In the genomic region with DNA sequence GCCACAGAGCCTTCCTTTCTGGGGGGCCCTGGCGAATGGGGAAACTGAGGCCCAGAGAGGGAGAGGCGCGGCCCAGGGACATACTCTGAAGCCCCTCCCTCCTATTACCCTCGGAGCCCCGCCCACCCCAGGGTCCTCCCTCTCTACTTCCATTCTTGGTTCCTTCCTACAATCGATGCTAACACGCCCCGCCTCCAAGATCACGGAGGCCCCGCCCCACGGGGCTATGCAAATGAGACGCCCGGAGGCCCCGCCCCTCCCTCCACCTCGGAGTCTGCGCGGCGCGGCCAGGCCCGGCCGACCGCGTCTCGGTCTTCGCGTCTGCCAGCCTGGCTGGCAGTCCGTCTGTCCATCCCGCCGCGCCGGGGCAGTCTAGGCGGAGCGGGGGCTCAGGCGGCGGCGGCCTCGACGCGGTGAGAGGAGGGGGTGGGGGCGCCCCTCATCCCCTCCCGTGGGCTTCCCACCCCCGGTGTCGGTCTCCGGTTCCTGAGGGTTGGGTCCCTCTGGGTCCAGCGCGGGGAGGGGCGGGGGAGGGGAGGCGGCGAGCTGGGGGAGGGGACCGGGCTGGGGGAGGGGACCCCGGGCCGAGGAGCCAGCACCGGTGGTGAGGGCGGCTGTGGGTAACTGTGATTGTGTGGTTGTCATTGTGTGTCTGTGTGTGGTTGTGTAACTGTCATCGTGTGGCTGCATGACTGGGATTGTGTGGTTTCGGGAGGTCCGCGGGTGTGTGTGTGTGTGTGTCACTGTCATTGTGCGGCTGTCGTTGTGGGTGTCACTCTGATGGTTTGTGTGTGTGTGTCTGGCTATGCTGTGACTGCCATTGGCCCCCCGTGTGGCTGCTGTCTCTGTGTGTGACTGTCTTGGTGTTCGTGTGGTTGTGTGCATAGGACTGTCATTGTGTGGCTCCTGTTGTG, we compare ENCODE assay signal across 7 cellular contexts. TPM values are rescaled to one million over a fixed set of nuclear protein-coding genes. Genes with fewer than 3 reads are reported as not detected.
A peak's percentile ranks its signal among the peaks of the same experiment; 100 is the strongest.
DNase-seq lines count a peak whose midpoint lies in the region; ATAC-seq and TF ChIP-seq lines count a peak whose summit lies in the region.

A gene with protein sequence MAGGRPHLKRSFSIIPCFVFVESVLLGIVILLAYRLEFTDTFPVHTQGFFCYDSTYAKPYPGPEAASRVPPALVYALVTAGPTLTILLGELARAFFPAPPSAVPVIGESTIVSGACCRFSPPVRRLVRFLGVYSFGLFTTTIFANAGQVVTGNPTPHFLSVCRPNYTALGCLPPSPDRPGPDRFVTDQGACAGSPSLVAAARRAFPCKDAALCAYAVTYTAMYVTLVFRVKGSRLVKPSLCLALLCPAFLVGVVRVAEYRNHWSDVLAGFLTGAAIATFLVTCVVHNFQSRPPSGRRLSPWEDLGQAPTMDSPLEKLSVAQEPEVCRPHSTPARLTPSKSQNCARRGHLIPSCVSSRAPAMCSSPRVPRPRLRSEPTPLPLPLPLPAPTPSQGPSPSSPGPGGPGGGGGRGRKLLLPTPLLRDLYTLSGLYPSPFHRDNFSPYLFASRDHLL (plus strand): TSS at position 273 of the 914 bp plus-strand sequence. CDS start 2,242 bp downstream, outside the sequence.

- TF ChIP-seq CTCF in right atrium auricular region (IDR thresholded peaks at IDR 0.05) (no peak), psoas muscle (IDR thresholded peaks at IDR 0.05) (no peak), upper lobe of right lung (IDR thresholded peaks at IDR 0.05) (no peak)

- H3K4me3 ChIP-seq in right atrium auricular region = peak within 1 kb of the TSS; percentile 74 to 76
- peak within 1 kb of the TSS; percentile 64 for H3K4me3 ChIP-seq in psoas muscle
- H3K4me3 ChIP-seq in upper lobe of right lung = peak within 1 kb of the TSS; percentile 64

- H3K4me1 ChIP-seq in right atrium auricular region (peaks cover 0 to 16% of the 10 kb centered on the region in 2 donors), psoas muscle (peaks cover 5% of the 10 kb centered on the region), upper lobe of right lung (no peaks in the 10 kb centered on the region)

- intact Hi-C loops in psoas muscle (cut with DNase I) (no loop called here), upper lobe of right lung (cut with DNase I) (no loop called here)

- H3K27ac ChIP-seq in right atrium auricular region (peak within 1 kb of the TSS; percentile 67 to 82), psoas muscle (peak within 1 kb of the TSS; percentile 42), upper lobe of right lung (peak within 1 kb of the TSS; percentile 2)

- no peaks in the 10 kb centered on the region for H3K9me3 ChIP-seq in right atrium auricular region
- H3K9me3 ChIP-seq in psoas muscle = no peaks in the 10 kb centered on the region
- no peaks in the 10 kb centered on the region for H3K9me3 ChIP-seq in upper lobe of right lung

- ATAC-seq in GM18867 (IDR thresholded peaks at IDR 0.05; ENCODE audit: unreplicated experiment) (peak; percentile 56), psoas muscle (peak; percentile 93 to 99 (median 98)), upper lobe of right lung (peak; percentile 96)

- peak; percentile 96 for DNase-seq in NCI-H146 (lab: John Stamatoyannopoulos, UW)
- peak; percentile 77 for DNase-seq in T-helper 9 cell
- DNase-seq in anterior cingulate cortex (lab: John Stamatoyannopoulos, UW) = peak; percentile 18 to 95 (median 84)
- peak; percentile 96 for DNase-seq in right atrium auricular region (ENCODE audit: low spot score)
- DNase-seq in psoas muscle = peak; percentile 96
- peak; percentile 96 for DNase-seq in upper lobe of right lung

- H3K27me3 ChIP-seq in right atrium auricular region (no peaks in the 10 kb centered on the region), psoas muscle (ENCODE audit: insufficient read depth in 3 of 3, low read length in 2 of 3) (no peaks in the 10 kb centered on the region), upper lobe of right lung (no peaks in the 10 kb centered on the region)

- H3K36me3 ChIP-seq in right atrium auricular region (no peaks in the 10 kb centered on the region), psoas muscle (ENCODE audit: insufficient read depth in 1 of 2, low read depth in 1 of 2) (peaks cover 0 to 26% of the 10 kb centered on the region in 2 donors), upper lobe of right lung (no peaks in the 10 kb centered on the region)

- WGBS in psoas muscle, 3 donors = 3 to 13% (median 4%) methylated on average over 35 to 60 of the region's 62 CpGs

RNA-seq across cellular contexts. Expression of the gene that starts here (rescaled TPM):
- total RNA-seq in right atrium auricular region (10 to 100 TPM; 26.2 to 30.5 TPM), psoas muscle (10 to 100 TPM; 14.1 to 33.6 (median 21.5) TPM), upper lobe of right lung (26.5 TPM)
- 10 to 100 TPM in 2 of 3 donors, 1 to 10 TPM in 1; 4.3 to 30.9 (median 20.8) TPM for polyA plus RNA-seq in psoas muscle

Comparison
In these comparisons a context has a peak if more than half of its experiments do, and no peak if none do; other contexts are left out.
1. Peak in every context shown above with its lines: DNase-seq, ATAC-seq, H3K4me3 ChIP-seq and H3K27ac ChIP-seq.
2. H3K27ac ChIP-seq: peak in every context shown above with its lines; median percentile 74 in right atrium auricular region; 42 in psoas muscle; 2 in upper lobe of right lung.